ENCODE assay signal across 1 cellular context in the genomic region with DNA sequence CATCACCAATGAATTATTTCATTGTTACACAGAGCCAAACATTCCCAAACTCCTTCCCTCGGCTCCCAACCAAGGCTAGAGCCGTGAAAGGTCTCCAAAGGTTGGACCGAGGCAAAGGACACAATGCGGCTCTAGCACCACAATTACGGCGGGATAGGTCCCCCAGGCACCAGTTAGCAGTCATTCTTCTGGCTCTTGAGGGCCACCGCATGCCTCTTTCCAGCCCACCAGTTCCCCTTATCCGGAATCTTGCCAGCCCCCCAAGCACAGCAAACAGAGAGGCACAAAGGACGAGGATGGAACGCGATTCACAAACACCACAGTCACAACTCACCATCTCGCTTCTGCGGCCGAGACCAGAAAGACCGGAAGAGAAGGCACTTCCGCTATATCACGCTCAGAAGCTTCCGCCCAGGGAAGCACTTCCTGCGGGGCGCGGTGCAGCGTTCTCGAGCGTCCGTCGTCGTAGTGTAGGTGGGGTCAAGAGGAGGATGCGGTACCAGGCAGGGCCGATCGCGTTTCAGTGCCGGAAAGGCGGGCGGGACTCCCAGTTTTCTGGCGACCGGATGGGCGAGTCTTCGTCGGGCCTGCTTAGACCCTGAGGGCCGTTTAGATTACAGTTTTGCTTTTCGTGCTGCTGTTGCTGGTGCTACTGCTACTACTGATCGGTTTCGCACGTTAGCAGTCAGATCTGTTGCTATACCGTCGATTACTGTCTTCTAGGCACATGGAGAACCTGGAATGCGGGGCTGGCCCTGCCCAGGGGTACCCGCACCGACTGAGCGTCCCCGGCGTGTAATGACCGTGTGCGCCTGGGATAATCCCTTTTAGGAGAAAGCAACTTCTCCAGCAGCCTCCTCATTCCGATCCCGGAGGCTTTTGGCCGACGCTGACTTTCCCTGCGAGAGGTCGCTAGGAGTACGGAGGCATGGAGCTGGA.
TF ChIP-seq lines count a peak whose summit lies in the region.

Gene RPL37 (minus strand): TSS at position 374 of the 939 bp plus-strand sequence. CDS start 37 bp downstream, at position 337.

TF ChIP-seq in GM23338, 12 proteins besides CTCF, POLR2A, EP300 and RAD21 (continued from another document):
- TF ChIP-seq NANOG (IDR thresholded peaks at IDR 0.05; ENCODE audit: borderline replicate concordance) (0 out of 2 replicates have a peak, but pooled peaks have one; percentile 3), STAT1 (IDR thresholded peaks at IDR 0.05; ENCODE audit: unreplicated experiment) (no peak), REST (IDR thresholded peaks at IDR 0.05; ENCODE audit: unreplicated experiment) (peak; percentile 17), ZNF462 (CRISPR knock-in tag; IDR thresholded peaks at IDR 0.05) (no peak), POLR2AphosphoS5 (IDR thresholded peaks at IDR 0.05; ENCODE audit: low read depth) (peak; percentile 99), ZNF114 (CRISPR knock-in tag; IDR thresholded peaks at IDR 0.05) (no peak), CREB1 (CRISPR knock-in tag; IDR thresholded peaks at IDR 0.05; ENCODE audit: low read depth) (peak; percentile 79)
TF ChIP-seq in GM23338: peak in this region for 5.
